In the genomic region with DNA sequence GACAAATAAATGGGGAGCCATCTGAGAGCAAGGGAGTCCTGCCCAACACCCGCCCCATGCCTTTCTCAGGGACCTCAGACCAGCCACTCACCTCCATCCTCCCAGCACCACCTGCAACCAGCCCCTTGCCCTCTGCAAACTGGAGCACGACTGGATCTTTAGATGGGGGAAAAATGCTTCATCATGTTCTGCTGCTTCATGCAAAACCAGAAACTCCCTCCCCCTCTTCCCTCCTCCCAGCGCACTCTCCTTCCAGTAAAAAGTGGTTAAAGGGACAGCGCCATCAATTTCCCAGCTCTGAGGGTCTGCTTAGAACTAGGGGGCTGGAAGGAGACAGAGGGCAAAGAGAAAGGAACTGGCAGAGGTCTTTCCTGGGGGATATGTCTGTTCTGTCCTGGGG, we compare ENCODE assay signal across 14 cellular contexts. TPM values are rescaled to one million over a fixed set of nuclear protein-coding genes. Genes with fewer than 3 reads are reported as not detected.
DNase-seq lines count a peak whose midpoint lies in the region; ATAC-seq lines count a peak whose summit lies in the region.
"Had no signal": no experiment of that assay in that cellular context is flagged by ENCODE, and none has a peak within 500 bp of the region (broad histone marks: within the 10 kb centered on the region; RNA-seq: fewer than 3 reads in every experiment).

No MANE protein-coding gene starts in this region.

- ATAC-seq in GM21515 (IDR thresholded peaks at IDR 0.05; ENCODE audit: unreplicated experiment): no peak
- ATAC-seq: activated CD8-positive, alpha-beta memory T cell treated with anti-CD3 and anti-CD28 coated beads, Interleukin-2, amount 10 ng/mL, durations not matched to agents 7 days and 5 days; gastroesophageal sphincter had no signal

- H3K4me1 ChIP-seq in HUES6 (ENCODE audit: control insufficient read depth, insufficient read depth, low read length) (peaks cover 32% of the 10 kb centered on the region), iPS-20b (ENCODE audit: insufficient read depth, low read length) (peaks cover 10% of the 10 kb centered on the region; the same call in 1 of the 2 replicates)

- no peaks in the 10 kb centered on the region for H3K9me3 ChIP-seq in HUES6 (ENCODE audit: control insufficient read depth, insufficient read depth, low read depth, low read length)
- peaks cover 6% of the 10 kb centered on the region; the same call in 1 of the 2 replicates for H3K9me3 ChIP-seq in iPS-20b (ENCODE audit: insufficient read depth, low read depth, low read length)
- H3K9me3 ChIP-seq: SJCRH30 had no signal

- H3K4me1 Mint-ChIP-seq in T-helper 2 cell treated with Interferon-gamma antibody and Interleukin-4, amounts not matched to agents 5 μg/mL and 100 μg/mL, for 36 hours (ENCODE audit: low read depth): peaks cover 12% of the 10 kb centered on the region

- no peaks in the 10 kb centered on the region for H3K9me3 Mint-ChIP-seq in T-helper 2 cell treated with Interferon-gamma antibody and Interleukin-4, amounts not matched to agents 5 μg/mL and 100 μg/mL, for 36 hours
- H3K9me3 Mint-ChIP-seq: activated naive CD4-positive, alpha-beta T cell treated with anti-CD3 and anti-CD28 coated beads, Interleukin-2, amount 10 ng/mL, durations not matched to agents 7 days and 5 days had no signal

- H3K27ac ChIP-seq in HUES6 (ENCODE audit: low read depth, low read length): no peak overlapping the region
- no peak overlapping the region for H3K27ac ChIP-seq in iPS-20b (ENCODE audit: low read length)
- H3K27ac ChIP-seq: brain microvascular endothelial cell, gastroesophageal sphincter, SJCRH30 had no signal

- H3K36me3 ChIP-seq in HUES6 (ENCODE audit: control insufficient read depth, insufficient read depth, low read length) (no peaks in the 10 kb centered on the region), iPS-20b (ENCODE audit: insufficient read depth, low read depth, low read length) (no peaks in the 10 kb centered on the region)
- H3K36me3 ChIP-seq: brain microvascular endothelial cell, gastroesophageal sphincter, SJCRH30 had no signal

- H3K4me3 ChIP-seq in HUES6 (ENCODE audit: low read depth, low read length): peak overlapping the region; percentile 40
- peak overlapping the region; percentile 56; the same call in 1 of the 2 replicates for H3K4me3 ChIP-seq in iPS-20b (ENCODE audit: low read length)
- H3K4me3 ChIP-seq: gastroesophageal sphincter, SJCRH30 had no signal

- H3K27me3 ChIP-seq in HUES6 (ENCODE audit: control insufficient read depth, insufficient read depth, low read length): peaks cover 69% of the 10 kb centered on the region
- peaks cover 76% of the 10 kb centered on the region for H3K27me3 ChIP-seq in iPS-20b (ENCODE audit: insufficient read depth, low read length)
- H3K27me3 ChIP-seq: SJCRH30 had no signal

- no peak overlapping the region for H3K4me3 Mint-ChIP-seq in T-helper 2 cell treated with Interferon-gamma antibody and Interleukin-4, amounts not matched to agents 5 μg/mL and 100 μg/mL, for 36 hours
- H3K4me3 Mint-ChIP-seq: activated CD8-positive, alpha-beta memory T cell treated with anti-CD3 and anti-CD28 coated beads, Interleukin-2, amount 10 ng/mL, durations not matched to agents 7 days and 5 days; activated naive CD4-positive, alpha-beta T cell treated with anti-CD3 and anti-CD28 coated beads, Interleukin-2, amount 10 ng/mL, durations not matched to agents 7 days and 5 days had no signal

- DNase-seq in NCI-H1092 treated with DMSO at 0.1 percent for 48 hours (lab: John Stamatoyannopoulos, UW) (peak; percentile 57), NCI-H1092 (lab: John Stamatoyannopoulos, UW) (no peak), SK-N-DZ (ENCODE audit: low spot score) (peak; percentile 55)
- DNase-seq in T-helper 2 cell treated with Interferon-gamma antibody and Interleukin-4, amounts not matched to agents 5 μg/mL and 100 μg/mL, for 36 hours (ENCODE audit: low spot score): no peak
- no peak for DNase-seq in central memory CD4-positive, alpha-beta T cell
- DNase-seq: activated CD8-positive, alpha-beta memory T cell treated with anti-CD3 and anti-CD28 coated beads, Interleukin-2, amount 10 ng/mL, durations not matched to agents 7 days and 5 days; brain microvascular endothelial cell; kidney glomerular epithelial cell had no signal

- H3K36me3 Mint-ChIP-seq in T-helper 2 cell treated with Interferon-gamma antibody and Interleukin-4, amounts not matched to agents 5 μg/mL and 100 μg/mL, for 36 hours (ENCODE audit: low read depth): peaks cover 1% of the 10 kb centered on the region

- H3K9ac ChIP-seq in HUES6 (ENCODE audit: low read length): no peak overlapping the region
- H3K9ac ChIP-seq in iPS-20b (ENCODE audit: low read depth, low read length): no peak overlapping the region

- no peak overlapping the region for H3K27ac Mint-ChIP-seq in T-helper 2 cell treated with Interferon-gamma antibody and Interleukin-4, amounts not matched to agents 5 μg/mL and 100 μg/mL, for 36 hours
- H3K27ac Mint-ChIP-seq: activated CD8-positive, alpha-beta memory T cell treated with anti-CD3 and anti-CD28 coated beads, Interleukin-2, amount 10 ng/mL, durations not matched to agents 7 days and 5 days; activated naive CD4-positive, alpha-beta T cell treated with anti-CD3 and anti-CD28 coated beads, Interleukin-2, amount 10 ng/mL, durations not matched to agents 7 days and 5 days had no signal

- peaks cover 38% of the 10 kb centered on the region for H3K27me3 Mint-ChIP-seq in T-helper 2 cell treated with Interferon-gamma antibody and Interleukin-4, amounts not matched to agents 5 μg/mL and 100 μg/mL, for 36 hours (ENCODE audit: low read depth)

RNA-seq across cellular contexts. Expression of a gene that starts 2.1 kb away (rescaled TPM):
- polyA plus RNA-seq in SK-N-DZ (2014; cell fraction: cytosol; rRNA removed): 1.3 and 2.2 TPM in 2 replicates
- 0.69 and 3.1 TPM in 2 replicates for polyA plus RNA-seq in SK-N-DZ (2014; cell fraction: nucleus; rRNA removed)

RNA-seq across cellular contexts. Expression of a gene that starts 39.5 kb away (rescaled TPM):
- 0.06 TPM in 1 of 2 replicates, not detected in the other for polyA plus RNA-seq in SK-N-DZ (2014; cell fraction: cytosol; rRNA removed)
- polyA plus RNA-seq in SK-N-DZ (2014; cell fraction: nucleus; rRNA removed): not detected in 2 replicates

Comparison
In these comparisons a context has a peak if more than half of its experiments do, and no peak if none do; other contexts are left out.
1. DNase-seq: peak in NCI-H1092 treated with DMSO at 0.1 percent for 48 hours (single experiment) and SK-N-DZ (single experiment); none in NCI-H1092 (single experiment), T-helper 2 cell treated with Interferon-gamma antibody and Interleukin-4, amounts not matched to agents 5 μg/mL and 100 μg/mL, for 36 hours (single experiment) and central memory CD4-positive, alpha-beta T cell (single experiment).